Comparison of ENCODE assay signal across 1 cellular context in the genomic region with DNA sequence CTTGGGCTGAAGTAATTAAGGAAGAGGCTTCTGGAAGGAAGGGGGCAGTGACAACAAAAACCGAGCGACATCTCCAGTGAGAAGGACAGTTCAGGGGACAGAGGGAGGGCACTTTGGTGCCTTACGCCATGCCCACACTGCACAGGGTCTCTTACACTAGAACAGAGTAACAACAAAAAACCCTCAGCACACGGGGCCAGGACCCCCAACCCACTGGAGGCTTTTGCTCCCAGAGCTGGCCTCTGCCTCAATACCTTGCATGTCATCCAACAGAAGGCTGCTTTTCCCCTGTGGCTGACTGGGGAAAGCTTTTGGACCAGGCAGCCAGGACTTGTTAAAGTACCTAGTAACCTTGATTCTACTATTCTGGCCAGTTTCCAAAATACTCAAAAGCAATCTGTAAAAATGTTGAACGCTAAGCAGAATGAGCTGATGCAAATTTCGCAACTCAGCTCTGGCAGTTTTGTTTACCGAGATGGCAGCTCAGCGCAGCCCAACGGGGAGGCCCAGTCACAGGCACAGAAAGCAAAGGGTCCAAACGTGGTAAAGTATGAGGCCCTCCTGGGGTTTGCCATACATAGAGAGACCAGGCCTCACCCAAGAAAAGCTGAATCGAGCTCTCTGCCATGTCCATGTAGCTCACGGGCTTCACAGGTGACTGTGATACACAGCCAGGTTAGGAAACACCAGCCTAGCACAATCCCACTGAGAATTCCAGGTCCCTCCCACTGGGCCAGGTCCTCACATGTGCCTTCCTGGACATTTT.
A peak's percentile ranks its signal among the peaks of the same experiment; 100 is the strongest.
TF ChIP-seq lines count a peak whose summit lies in the region.

No MANE protein-coding gene starts in this region.

TF ChIP-seq in HepG2, 621 proteins besides CTCF, POLR2A, EP300 and RAD21 (continued from another document and continues in another):
- TF ChIP-seq, protein P1, sequence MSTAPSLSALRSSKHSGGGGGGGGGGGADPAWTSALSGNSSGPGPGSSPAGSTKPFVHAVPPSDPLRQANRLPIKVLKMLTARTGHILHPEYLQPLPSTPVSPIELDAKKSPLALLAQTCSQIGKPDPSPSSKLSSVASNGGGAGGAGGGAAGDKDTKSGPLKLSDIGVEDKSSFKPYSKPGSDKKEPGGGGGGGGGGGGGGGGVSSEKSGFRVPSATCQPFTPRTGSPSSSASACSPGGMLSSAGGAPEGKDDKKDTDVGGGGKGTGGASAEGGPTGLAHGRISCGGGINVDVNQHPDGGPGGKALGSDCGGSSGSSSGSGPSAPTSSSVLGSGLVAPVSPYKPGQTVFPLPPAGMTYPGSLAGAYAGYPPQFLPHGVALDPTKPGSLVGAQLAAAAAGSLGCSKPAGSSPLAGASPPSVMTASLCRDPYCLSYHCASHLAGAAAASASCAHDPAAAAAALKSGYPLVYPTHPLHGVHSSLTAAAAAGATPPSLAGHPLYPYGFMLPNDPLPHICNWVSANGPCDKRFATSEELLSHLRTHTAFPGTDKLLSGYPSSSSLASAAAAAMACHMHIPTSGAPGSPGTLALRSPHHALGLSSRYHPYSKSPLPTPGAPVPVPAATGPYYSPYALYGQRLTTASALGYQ (CRISPR knock-in tag; IDR thresholded peaks at IDR 0.05) = peak; percentile 39; the same call in 1 of the 2 replicates
- TF ChIP-seq ATF1 (CRISPR knock-in tag; IDR thresholded peaks at IDR 0.05) (no peak), ZNF652 (CRISPR knock-in tag; IDR thresholded peaks at IDR 0.05; ENCODE audit: borderline replicate concordance, low read depth) (no peak), KDM5B (CRISPR knock-in tag; IDR thresholded peaks at IDR 0.05; ENCODE audit: borderline replicate concordance) (peak; percentile 26; the same call in 1 of the 2 replicates), ZNF3 (CRISPR knock-in tag; IDR thresholded peaks at IDR 0.05) (no peak), ZNF564 (CRISPR knock-in tag; IDR thresholded peaks at IDR 0.05) (no peak), AHR (CRISPR knock-in tag; IDR thresholded peaks at IDR 0.05) (no peak), ZBTB3 (CRISPR knock-in tag; IDR thresholded peaks at IDR 0.05; ENCODE audit: borderline replicate concordance, low read depth) (no peak), XBP1 (CRISPR knock-in tag; IDR thresholded peaks at IDR 0.05) (no peak), ZFP36L1 (CRISPR knock-in tag; IDR thresholded peaks at IDR 0.05) (no peak), ZEB1 (IDR thresholded peaks at IDR 0.05; ENCODE audit: insufficient replicate concordance, low read depth) (peak; percentile 26), KLF16 (CRISPR knock-in tag; IDR thresholded peaks at IDR 0.05) (peak in 1 of 2 experiments; percentile 53; a peak in 1 of 4 replicates), ZNF839 (CRISPR knock-in tag; IDR thresholded peaks at IDR 0.05; ENCODE audit: borderline replicate concordance) (no peak), ZNF335 (CRISPR knock-in tag; IDR thresholded peaks at IDR 0.05) (peak; percentile 73), ZNF619 (CRISPR knock-in tag; IDR thresholded peaks at IDR 0.05) (no peak), ZNF558 (CRISPR knock-in tag; IDR thresholded peaks at IDR 0.05; ENCODE audit: borderline replicate concordance) (no peak), DMAP1 (CRISPR knock-in tag; IDR thresholded peaks at IDR 0.05) (no peak), GFI1 (CRISPR knock-in tag; IDR thresholded peaks at IDR 0.05; ENCODE audit: borderline replicate concordance) (peak; percentile 52; the same call in 1 of the 2 replicates), ZNF598 (CRISPR knock-in tag; IDR thresholded peaks at IDR 0.05; ENCODE audit: borderline replicate concordance) (0 out of 2 replicates have a peak, but pooled peaks have one; percentile 40), NR2F1 (CRISPR knock-in tag; IDR thresholded peaks at IDR 0.05) (no peak), ELF1 (CRISPR knock-in tag; IDR thresholded peaks at IDR 0.05) (no peak), ZNF234 (CRISPR knock-in tag; conservative IDR thresholded peaks at IDR 0.05) (no peak), ZNF546 (CRISPR knock-in tag; conservative IDR thresholded peaks at IDR 0.05) (no peak), PHF20 (CRISPR knock-in tag; IDR thresholded peaks at IDR 0.05) (no peak), FOSL2 (CRISPR knock-in tag; IDR thresholded peaks at IDR 0.05) (peak; percentile 68), HDAC1 (CRISPR knock-in tag; IDR thresholded peaks at IDR 0.05) (peak; percentile 79), TMF1 (CRISPR knock-in tag; IDR thresholded peaks at IDR 0.05; ENCODE audit: low read depth) (no peak), SMARCE1 (IDR thresholded peaks at IDR 0.05; ENCODE audit: borderline replicate concordance) (no peak), ZNF792 (CRISPR knock-in tag; IDR thresholded peaks at IDR 0.05) (peak; percentile 96), ZNF549 (CRISPR knock-in tag; IDR thresholded peaks at IDR 0.05) (no peak), ZNF816 (CRISPR knock-in tag; IDR thresholded peaks at IDR 0.05; ENCODE audit: borderline replicate concordance) (no peak; the same call in 1 of the 2 replicates), SYNCRIP (IDR thresholded peaks at IDR 0.05; ENCODE audit: insufficient read depth, low read depth, low read length) (no peak), MIER2 (CRISPR knock-in tag; IDR thresholded peaks at IDR 0.05) (no peak)
- TF ChIP-seq, protein P2, sequence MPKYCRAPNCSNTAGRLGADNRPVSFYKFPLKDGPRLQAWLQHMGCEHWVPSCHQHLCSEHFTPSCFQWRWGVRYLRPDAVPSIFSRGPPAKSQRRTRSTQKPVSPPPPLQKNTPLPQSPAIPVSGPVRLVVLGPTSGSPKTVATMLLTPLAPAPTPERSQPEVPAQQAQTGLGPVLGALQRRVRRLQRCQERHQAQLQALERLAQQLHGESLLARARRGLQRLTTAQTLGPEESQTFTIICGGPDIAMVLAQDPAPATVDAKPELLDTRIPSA (CRISPR knock-in tag; IDR thresholded peaks at IDR 0.05; ENCODE audit: borderline replicate concordance) = no peak
- TF ChIP-seq, protein P3, sequence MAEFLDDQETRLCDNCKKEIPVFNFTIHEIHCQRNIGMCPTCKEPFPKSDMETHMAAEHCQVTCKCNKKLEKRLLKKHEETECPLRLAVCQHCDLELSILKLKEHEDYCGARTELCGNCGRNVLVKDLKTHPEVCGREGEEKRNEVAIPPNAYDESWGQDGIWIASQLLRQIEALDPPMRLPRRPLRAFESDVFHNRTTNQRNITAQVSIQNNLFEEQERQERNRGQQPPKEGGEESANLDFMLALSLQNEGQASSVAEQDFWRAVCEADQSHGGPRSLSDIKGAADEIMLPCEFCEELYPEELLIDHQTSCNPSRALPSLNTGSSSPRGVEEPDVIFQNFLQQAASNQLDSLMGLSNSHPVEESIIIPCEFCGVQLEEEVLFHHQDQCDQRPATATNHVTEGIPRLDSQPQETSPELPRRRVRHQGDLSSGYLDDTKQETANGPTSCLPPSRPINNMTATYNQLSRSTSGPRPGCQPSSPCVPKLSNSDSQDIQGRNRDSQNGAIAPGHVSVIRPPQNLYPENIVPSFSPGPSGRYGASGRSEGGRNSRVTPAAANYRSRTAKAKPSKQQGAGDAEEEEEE (CRISPR knock-in tag; IDR thresholded peaks at IDR 0.05; ENCODE audit: borderline replicate concordance) = no peak
- TF ChIP-seq, protein P4, sequence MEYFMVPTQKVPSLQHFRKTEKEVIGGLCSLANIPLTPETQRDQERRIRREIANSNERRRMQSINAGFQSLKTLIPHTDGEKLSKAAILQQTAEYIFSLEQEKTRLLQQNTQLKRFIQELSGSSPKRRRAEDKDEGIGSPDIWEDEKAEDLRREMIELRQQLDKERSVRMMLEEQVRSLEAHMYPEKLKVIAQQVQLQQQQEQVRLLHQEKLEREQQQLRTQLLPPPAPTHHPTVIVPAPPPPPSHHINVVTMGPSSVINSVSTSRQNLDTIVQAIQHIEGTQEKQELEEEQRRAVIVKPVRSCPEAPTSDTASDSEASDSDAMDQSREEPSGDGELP (IDR thresholded peaks at IDR 0.05; ENCODE audit: borderline replicate concordance, low read depth) = peak; percentile 31; the same call in 1 of the 2 replicates
- TF ChIP-seq, protein P5, sequence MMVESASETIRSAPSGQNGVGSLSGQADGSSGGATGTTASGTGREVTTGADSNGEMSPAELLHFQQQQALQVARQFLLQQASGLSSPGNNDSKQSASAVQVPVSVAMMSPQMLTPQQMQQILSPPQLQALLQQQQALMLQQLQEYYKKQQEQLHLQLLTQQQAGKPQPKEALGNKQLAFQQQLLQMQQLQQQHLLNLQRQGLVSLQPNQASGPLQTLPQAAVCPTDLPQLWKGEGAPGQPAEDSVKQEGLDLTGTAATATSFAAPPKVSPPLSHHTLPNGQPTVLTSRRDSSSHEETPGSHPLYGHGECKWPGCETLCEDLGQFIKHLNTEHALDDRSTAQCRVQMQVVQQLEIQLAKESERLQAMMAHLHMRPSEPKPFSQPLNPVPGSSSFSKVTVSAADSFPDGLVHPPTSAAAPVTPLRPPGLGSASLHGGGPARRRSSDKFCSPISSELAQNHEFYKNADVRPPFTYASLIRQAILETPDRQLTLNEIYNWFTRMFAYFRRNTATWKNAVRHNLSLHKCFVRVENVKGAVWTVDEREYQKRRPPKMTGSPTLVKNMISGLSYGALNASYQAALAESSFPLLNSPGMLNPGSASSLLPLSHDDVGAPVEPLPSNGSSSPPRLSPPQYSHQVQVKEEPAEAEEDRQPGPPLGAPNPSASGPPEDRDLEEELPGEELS (CRISPR knock-in tag; IDR thresholded peaks at IDR 0.05) = peak; percentile 85
- TF ChIP-seq, protein P6, sequence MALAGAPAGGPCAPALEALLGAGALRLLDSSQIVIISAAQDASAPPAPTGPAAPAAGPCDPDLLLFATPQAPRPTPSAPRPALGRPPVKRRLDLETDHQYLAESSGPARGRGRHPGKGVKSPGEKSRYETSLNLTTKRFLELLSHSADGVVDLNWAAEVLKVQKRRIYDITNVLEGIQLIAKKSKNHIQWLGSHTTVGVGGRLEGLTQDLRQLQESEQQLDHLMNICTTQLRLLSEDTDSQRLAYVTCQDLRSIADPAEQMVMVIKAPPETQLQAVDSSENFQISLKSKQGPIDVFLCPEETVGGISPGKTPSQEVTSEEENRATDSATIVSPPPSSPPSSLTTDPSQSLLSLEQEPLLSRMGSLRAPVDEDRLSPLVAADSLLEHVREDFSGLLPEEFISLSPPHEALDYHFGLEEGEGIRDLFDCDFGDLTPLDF (CRISPR knock-in tag; IDR thresholded peaks at IDR 0.05) = no peak
- TF ChIP-seq, protein P7, sequence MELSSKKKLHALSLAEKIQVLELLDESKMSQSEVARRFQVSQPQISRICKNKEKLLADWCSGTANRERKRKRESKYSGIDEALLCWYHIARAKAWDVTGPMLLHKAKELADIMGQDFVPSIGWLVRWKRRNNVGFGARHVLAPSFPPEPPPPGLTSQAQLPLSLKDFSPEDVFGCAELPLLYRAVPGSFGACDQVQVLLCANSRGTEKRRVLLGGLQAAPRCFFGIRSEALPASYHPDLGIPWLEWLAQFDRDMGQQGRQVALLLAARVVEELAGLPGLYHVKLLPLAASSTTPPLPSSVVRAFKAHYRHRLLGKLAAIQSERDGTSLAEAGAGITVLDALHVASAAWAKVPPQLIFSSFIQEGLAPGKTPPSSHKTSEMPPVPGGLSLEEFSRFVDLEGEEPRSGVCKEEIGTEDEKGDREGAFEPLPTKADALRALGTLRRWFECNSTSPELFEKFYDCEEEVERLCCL (CRISPR knock-in tag; IDR thresholded peaks at IDR 0.05; ENCODE audit: borderline replicate concordance) = no peak
- TF ChIP-seq, protein P8, sequence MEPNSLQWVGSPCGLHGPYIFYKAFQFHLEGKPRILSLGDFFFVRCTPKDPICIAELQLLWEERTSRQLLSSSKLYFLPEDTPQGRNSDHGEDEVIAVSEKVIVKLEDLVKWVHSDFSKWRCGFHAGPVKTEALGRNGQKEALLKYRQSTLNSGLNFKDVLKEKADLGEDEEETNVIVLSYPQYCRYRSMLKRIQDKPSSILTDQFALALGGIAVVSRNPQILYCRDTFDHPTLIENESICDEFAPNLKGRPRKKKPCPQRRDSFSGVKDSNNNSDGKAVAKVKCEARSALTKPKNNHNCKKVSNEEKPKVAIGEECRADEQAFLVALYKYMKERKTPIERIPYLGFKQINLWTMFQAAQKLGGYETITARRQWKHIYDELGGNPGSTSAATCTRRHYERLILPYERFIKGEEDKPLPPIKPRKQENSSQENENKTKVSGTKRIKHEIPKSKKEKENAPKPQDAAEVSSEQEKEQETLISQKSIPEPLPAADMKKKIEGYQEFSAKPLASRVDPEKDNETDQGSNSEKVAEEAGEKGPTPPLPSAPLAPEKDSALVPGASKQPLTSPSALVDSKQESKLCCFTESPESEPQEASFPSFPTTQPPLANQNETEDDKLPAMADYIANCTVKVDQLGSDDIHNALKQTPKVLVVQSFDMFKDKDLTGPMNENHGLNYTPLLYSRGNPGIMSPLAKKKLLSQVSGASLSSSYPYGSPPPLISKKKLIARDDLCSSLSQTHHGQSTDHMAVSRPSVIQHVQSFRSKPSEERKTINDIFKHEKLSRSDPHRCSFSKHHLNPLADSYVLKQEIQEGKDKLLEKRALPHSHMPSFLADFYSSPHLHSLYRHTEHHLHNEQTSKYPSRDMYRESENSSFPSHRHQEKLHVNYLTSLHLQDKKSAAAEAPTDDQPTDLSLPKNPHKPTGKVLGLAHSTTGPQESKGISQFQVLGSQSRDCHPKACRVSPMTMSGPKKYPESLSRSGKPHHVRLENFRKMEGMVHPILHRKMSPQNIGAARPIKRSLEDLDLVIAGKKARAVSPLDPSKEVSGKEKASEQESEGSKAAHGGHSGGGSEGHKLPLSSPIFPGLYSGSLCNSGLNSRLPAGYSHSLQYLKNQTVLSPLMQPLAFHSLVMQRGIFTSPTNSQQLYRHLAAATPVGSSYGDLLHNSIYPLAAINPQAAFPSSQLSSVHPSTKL (CRISPR knock-in tag; IDR thresholded peaks at IDR 0.05) = peak; percentile 78
- TF ChIP-seq, protein P9, sequence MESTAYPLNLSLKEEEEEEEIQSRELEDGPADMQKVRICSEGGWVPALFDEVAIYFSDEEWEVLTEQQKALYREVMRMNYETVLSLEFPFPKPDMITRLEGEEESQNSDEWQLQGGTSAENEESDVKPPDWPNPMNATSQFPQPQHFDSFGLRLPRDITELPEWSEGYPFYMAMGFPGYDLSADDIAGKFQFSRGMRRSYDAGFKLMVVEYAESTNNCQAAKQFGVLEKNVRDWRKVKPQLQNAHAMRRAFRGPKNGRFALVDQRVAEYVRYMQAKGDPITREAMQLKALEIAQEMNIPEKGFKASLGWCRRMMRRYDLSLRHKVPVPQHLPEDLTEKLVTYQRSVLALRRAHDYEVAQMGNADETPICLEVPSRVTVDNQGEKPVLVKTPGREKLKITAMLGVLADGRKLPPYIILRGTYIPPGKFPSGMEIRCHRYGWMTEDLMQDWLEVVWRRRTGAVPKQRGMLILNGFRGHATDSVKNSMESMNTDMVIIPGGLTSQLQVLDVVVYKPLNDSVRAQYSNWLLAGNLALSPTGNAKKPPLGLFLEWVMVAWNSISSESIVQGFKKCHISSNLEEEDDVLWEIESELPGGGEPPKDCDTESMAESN (CRISPR knock-in tag; conservative IDR thresholded peaks at IDR 0.05) = no peak
- TF ChIP-seq, protein P10, sequence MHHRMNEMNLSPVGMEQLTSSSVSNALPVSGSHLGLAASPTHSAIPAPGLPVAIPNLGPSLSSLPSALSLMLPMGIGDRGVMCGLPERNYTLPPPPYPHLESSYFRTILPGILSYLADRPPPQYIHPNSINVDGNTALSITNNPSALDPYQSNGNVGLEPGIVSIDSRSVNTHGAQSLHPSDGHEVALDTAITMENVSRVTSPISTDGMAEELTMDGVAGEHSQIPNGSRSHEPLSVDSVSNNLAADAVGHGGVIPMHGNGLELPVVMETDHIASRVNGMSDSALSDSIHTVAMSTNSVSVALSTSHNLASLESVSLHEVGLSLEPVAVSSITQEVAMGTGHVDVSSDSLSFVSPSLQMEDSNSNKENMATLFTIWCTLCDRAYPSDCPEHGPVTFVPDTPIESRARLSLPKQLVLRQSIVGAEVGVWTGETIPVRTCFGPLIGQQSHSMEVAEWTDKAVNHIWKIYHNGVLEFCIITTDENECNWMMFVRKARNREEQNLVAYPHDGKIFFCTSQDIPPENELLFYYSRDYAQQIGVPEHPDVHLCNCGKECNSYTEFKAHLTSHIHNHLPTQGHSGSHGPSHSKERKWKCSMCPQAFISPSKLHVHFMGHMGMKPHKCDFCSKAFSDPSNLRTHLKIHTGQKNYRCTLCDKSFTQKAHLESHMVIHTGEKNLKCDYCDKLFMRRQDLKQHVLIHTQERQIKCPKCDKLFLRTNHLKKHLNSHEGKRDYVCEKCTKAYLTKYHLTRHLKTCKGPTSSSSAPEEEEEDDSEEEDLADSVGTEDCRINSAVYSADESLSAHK (CRISPR knock-in tag; IDR thresholded peaks at IDR 0.05; ENCODE audit: borderline replicate concordance) = no peak
